ENCODE assay signal across 19 cellular contexts in genomic region chr2:28564346-28564745, GRCh38.
"Had no signal": no experiment of that assay in that cellular context is flagged by ENCODE, and none has a peak within 500 bp of the region (broad histone marks: within the 10 kb centered on the region; RNA-seq: fewer than 3 reads in every experiment).

No MANE protein-coding gene starts in this region.

- H3K4me1 Mint-ChIP-seq: endodermal cell had no signal

- H3K9me3 Mint-ChIP-seq: endodermal cell; natural killer cell; neural crest cell; stimulated activated naive B cell treated with anti-CD40 and anti-IgM and Interleukin-4, amounts not matched to agents 10 μg/mL and 1 μg/mL and 100 μg/mL, for 72 hours; stimulated activated naive CD8-positive, alpha-beta T cell treated with anti-CD3 and anti-CD28 coated beads, Interleukin-15, amount 100 ng/mL, for 72 hours had no signal

- FAIRE-seq: endothelial cell of umbilical vein had no signal

- DNase-seq: colonic mucosa; dermis blood vessel endothelial cell; endodermal cell; foreskin melanocyte; head of caudate nucleus; natural killer cell; stimulated activated CD4-positive, alpha-beta T cell treated with anti-CD3 and anti-CD28 coated beads, Interleukin-2, amount 100 ng/mL, for 24 hours; stimulated activated CD4-positive, alpha-beta T cell treated with anti-CD3 and anti-CD28 coated beads, Interleukin-4, amount 100 ng/mL, for 4 hours; stimulated activated naive B cell treated with anti-CD40 and anti-IgM and Interleukin-4, amounts not matched to agents 10 μg/mL and 1 μg/mL and 100 μg/mL, for 72 hours; stimulated activated naive CD8-positive, alpha-beta T cell treated with anti-CD3 and anti-CD28 coated beads, Interleukin-15, amount 100 ng/mL, for 72 hours; testis had no signal

- H3K9me3 ChIP-seq: colonic mucosa, testis, tibial nerve had no signal

- H3K4me3 Mint-ChIP-seq: endodermal cell; mesothelial cell of epicardium; neural crest cell; stimulated activated naive B cell treated with anti-CD40 and anti-IgM and Interleukin-4, amounts not matched to agents 10 μg/mL and 1 μg/mL and 100 μg/mL, for 72 hours; stimulated activated naive CD8-positive, alpha-beta T cell treated with anti-CD3 and anti-CD28 coated beads, Interleukin-15, amount 100 ng/mL, for 72 hours had no signal

- H2AFZ ChIP-seq: hepatocyte had no signal

- H3K27ac Mint-ChIP-seq: endodermal cell; mesothelial cell of epicardium; natural killer cell; stimulated activated naive B cell treated with anti-CD40 and anti-IgM and Interleukin-4, amounts not matched to agents 10 μg/mL and 1 μg/mL and 100 μg/mL, for 72 hours; stimulated activated naive CD8-positive, alpha-beta T cell treated with anti-CD3 and anti-CD28 coated beads, Interleukin-15, amount 100 ng/mL, for 72 hours had no signal

- H3K27ac ChIP-seq: colonic mucosa, hepatocyte, testis, tibial nerve had no signal

- H3K36me3 ChIP-seq: colonic mucosa, tibial nerve had no signal

- H3K79me2 ChIP-seq: hepatocyte had no signal

- ATAC-seq: left lobe of liver; natural killer cell; sciatic nerve; stimulated activated naive B cell treated with anti-CD40 and anti-IgM and Interleukin-4, amounts not matched to agents 10 μg/mL and 1 μg/mL and 100 μg/mL, for 72 hours; stimulated activated naive CD8-positive, alpha-beta T cell treated with anti-CD3 and anti-CD28 coated beads, Interleukin-15, amount 100 ng/mL, for 72 hours had no signal

- H3K4me1 ChIP-seq: colonic mucosa, testis had no signal

- H3K36me3 Mint-ChIP-seq: mesothelial cell of epicardium; natural killer cell; stimulated activated naive B cell treated with anti-CD40 and anti-IgM and Interleukin-4, amounts not matched to agents 10 μg/mL and 1 μg/mL and 100 μg/mL, for 72 hours had no signal

- H3K27me3 ChIP-seq: colonic mucosa, hepatocyte, testis, tibial nerve had no signal

- H3K4me2 ChIP-seq: hepatocyte had no signal

- H3K4me3 ChIP-seq: colonic mucosa, hepatocyte, skin epidermis, testis, tibial nerve had no signal
